Comparison of ENCODE assay signal across 9 cellular contexts in genomic region chr7:101218236-101219130, GRCh38. TPM values are rescaled to one million over a fixed set of nuclear protein-coding genes. Genes with fewer than 3 reads are reported as not detected.
A peak's percentile ranks its signal among the peaks of the same experiment; 100 is the strongest.
DNase-seq lines count a peak whose midpoint lies in the region; ATAC-seq and TF ChIP-seq lines count a peak whose summit lies in the region.
"Had no signal": no experiment of that assay in that cellular context is flagged by ENCODE, and none has a peak within 500 bp of the region (broad histone marks: within the 10 kb centered on the region; RNA-seq: fewer than 3 reads in every experiment).

No MANE protein-coding gene starts in this region.

- peaks cover 37% of the 10 kb centered on the region for H3K79me2 ChIP-seq in DOHH2 (ENCODE audit: control insufficient read depth, low read length)

- ATAC-seq in WTC11 (no peak), HG03025 (IDR thresholded peaks at IDR 0.05; ENCODE audit: low FRiP score, unreplicated experiment) (no peak)
- peak; percentile 19 for ATAC-seq in stimulated activated naive CD8-positive, alpha-beta T cell treated with anti-CD3 and anti-CD28 coated beads, Interleukin-15, amount 100 ng/mL, for 72 hours

- no peak for DNase-seq in HEK293T (ENCODE audit: extremely low spot score)
- DNase-seq in WTC11 (ENCODE audit: low spot score), result no peak
- DNase-seq in stimulated activated naive CD8-positive, alpha-beta T cell treated with anti-CD3 and anti-CD28 coated beads, Interleukin-15, amount 100 ng/mL, for 72 hours, result no peak
- no peak for DNase-seq in NCI-H2196 (lab: John Stamatoyannopoulos, UW; ENCODE audit: unreplicated experiment)
- DNase-seq in NCI-H1105 treated with DMSO at 0.1 percent for 48 hours (lab: John Stamatoyannopoulos, UW), result no peak

- H3K4me3 Mint-ChIP-seq in WTC11, result peak overlapping the region; percentile 98
- peak overlapping the region; percentile 90 to 96 for H3K4me3 Mint-ChIP-seq in stimulated activated naive CD8-positive, alpha-beta T cell treated with anti-CD3 and anti-CD28 coated beads, Interleukin-15, amount 100 ng/mL, for 72 hours

- no peaks in the 10 kb centered on the region for H3K9me3 Mint-ChIP-seq in WTC11
- H3K9me3 Mint-ChIP-seq in stimulated activated naive CD8-positive, alpha-beta T cell treated with anti-CD3 and anti-CD28 coated beads, Interleukin-15, amount 100 ng/mL, for 72 hours, result no peaks in the 10 kb centered on the region

- POLR2A ChIA-PET in HEK293T (lab: Yijun Ruan, JAX), result interaction anchor here (0.8 to 5.3 kb wide), 20 partner anchors 8 to 344 kb away, joined by 3 to 38 read pairs (median 4); partner anchors contain the start of genes CLDN15, FIS1, MOGAT3 and SRRT
- POLR2A ChIA-PET in WTC11 (lab: Charles Lee), result interaction anchor here (0.6 to 1.6 kb wide), 10 partner anchors 14 to 270 kb away, joined by 3 to 7 read pairs (median 4); no protein-coding TSS in a partner anchor

- H3K27me3 Mint-ChIP-seq in WTC11 (ENCODE audit: low read depth), result no peaks in the 10 kb centered on the region
- H3K27me3 Mint-ChIP-seq in stimulated activated naive CD8-positive, alpha-beta T cell treated with anti-CD3 and anti-CD28 coated beads, Interleukin-15, amount 100 ng/mL, for 72 hours, result no peaks in the 10 kb centered on the region

- peak overlapping the region; percentile 90 for H3K27ac Mint-ChIP-seq in WTC11
- H3K27ac Mint-ChIP-seq in stimulated activated naive CD8-positive, alpha-beta T cell treated with anti-CD3 and anti-CD28 coated beads, Interleukin-15, amount 100 ng/mL, for 72 hours, result peak overlapping the region; percentile 91 to 96

- no peaks in the 10 kb centered on the region for H3F3A ChIP-seq in DOHH2 (ENCODE audit: control insufficient read depth, insufficient read depth)

- no peaks in the 10 kb centered on the region for H3K9me3 ChIP-seq in DOHH2 (ENCODE audit: control insufficient read depth, insufficient read depth, low read length)

- TF ChIP-seq CTCF in DOHH2 (IDR thresholded peaks at IDR 0.05; ENCODE audit: low read depth, low read length, poor library complexity, severe bottlenecking) (no peak), WTC11 (IDR thresholded peaks at IDR 0.05) (no peak)

- peaks cover 8% of the 10 kb centered on the region for H3K36me3 Mint-ChIP-seq in WTC11

- H3K36me3 ChIP-seq in DOHH2 (ENCODE audit: control insufficient read depth, low read length), result peaks cover 6% of the 10 kb centered on the region

- no peaks in the 10 kb centered on the region for H3K27me3 ChIP-seq in DOHH2 (ENCODE audit: control insufficient read depth, low read length)

- no peaks in the 10 kb centered on the region for H4K20me1 ChIP-seq in DOHH2 (ENCODE audit: control insufficient read depth, insufficient read depth, low read depth, low read length)

- H3K4me2 ChIP-seq in DOHH2 (ENCODE audit: low read length), result peak overlapping the region; percentile 82

- H3K9me2 ChIP-seq in DOHH2 (replicated peaks; ENCODE audit: control insufficient read depth, low read length), result no peaks in the 10 kb centered on the region

- H3K4me1 Mint-ChIP-seq in WTC11, result peaks cover 27% of the 10 kb centered on the region
- H3K4me1 Mint-ChIP-seq in stimulated activated naive CD8-positive, alpha-beta T cell treated with anti-CD3 and anti-CD28 coated beads, Interleukin-15, amount 100 ng/mL, for 72 hours, result peaks cover 53% of the 10 kb centered on the region

- peak overlapping the region; percentile 79 for H3K4me3 ChIP-seq in DOHH2 (ENCODE audit: low read length)
- peak overlapping the region; percentile 83 for H3K4me3 ChIP-seq in iPS-11a (ENCODE audit: low read depth, low read length)

- CTCF ChIA-PET in HEK293T (lab: Yijun Ruan, JAX), result interaction anchor here (0.7 to 2.4 kb wide), 7 partner anchors 17 to 81 kb away, joined by 3 to 7 read pairs (median 4); no protein-coding TSS in a partner anchor
- CTCF ChIA-PET in WTC11 (lab: Charles Lee), result interaction anchor here (0.8 to 3.6 kb wide), 34 partner anchors 9 to 324 kb away, joined by 3 to 64 read pairs (median 8); partner anchors contain the start of genes AP1S1, CLDN15, COL26A1 and FIS1

- peaks cover 19% of the 10 kb centered on the region for H3K4me1 ChIP-seq in DOHH2 (ENCODE audit: control insufficient read depth, low read length)

- no peak overlapping the region for H3K27ac ChIP-seq in DOHH2 (ENCODE audit: low read depth, low read length)

TF ChIP-seq in HEK293T, 16 proteins besides CTCF, POLR2A, EP300 and RAD21:
- TF ChIP-seq L3MBTL2 (conservative IDR thresholded peaks at IDR 0.05), result peak; percentile 54
- TF ChIP-seq SUZ12 (IDR thresholded peaks at IDR 0.05), result no peak

TF ChIP-seq in WTC11, 78 proteins besides CTCF, POLR2A, EP300 and RAD21:
- 0 out of 2 replicates have a peak, but pooled peaks have one; percentile 9 for TF ChIP-seq GTF2I (CRISPR knock-in tag; conservative IDR thresholded peaks at IDR 0.05)
- TF ChIP-seq MXD4 (CRISPR knock-in tag; IDR thresholded peaks at IDR 0.05; ENCODE audit: borderline replicate concordance), result no peak

RNA-seq across cellular contexts. Expression of gene ZNHIT1, which starts 0.5 kb away (rescaled TPM):
- 61.9 to 63.9 TPM (median 62.8 TPM) in 3 replicates for total RNA-seq in WTC11 (2021)

RNA-seq across cellular contexts. Expression of gene PLOD3, which starts 1.1 kb away (rescaled TPM):
- 45.3 to 48.3 TPM (median 48.1 TPM) in 3 replicates for total RNA-seq in WTC11 (2021)

RNA-seq across cellular contexts. Expression of gene MOGAT3, which starts 17.6 kb away (rescaled TPM):
- total RNA-seq in WTC11 (2021), result 0.81 to 0.92 TPM (median 0.82 TPM) in 3 replicates
- total RNA-seq: T-helper 2 cell treated with Interferon-gamma antibody and Interleukin-4, amounts not matched to agents 100 ng/mL and 5 ng/mL, for 36 hours had no signal

RNA-seq across cellular contexts. Expression of gene CLDN15, which starts 19.1 kb away (rescaled TPM):
- total RNA-seq in WTC11 (2021), result 5.9 to 6.9 TPM (median 6.5 TPM) in 3 replicates

RNA-seq across cellular contexts. Expression of gene FIS1, which starts 26.4 kb away (rescaled TPM):
- total RNA-seq in WTC11 (2021), result 121 to 123 TPM (median 122 TPM) in 3 replicates
